Comparison of ENCODE assay signal across 25 cellular contexts in genomic region chr2:127893494-127893893, GRCh38. TPM values are rescaled to one million over a fixed set of nuclear protein-coding genes. Genes with fewer than 3 reads are reported as not detected.
DNase-seq lines count a peak whose midpoint lies in the region; ATAC-seq and TF ChIP-seq lines count a peak whose summit lies in the region.
"Had no signal": no experiment of that assay in that cellular context is flagged by ENCODE, and none has a peak within 500 bp of the region (broad histone marks: within the 10 kb centered on the region; RNA-seq: fewer than 3 reads in every experiment).

No MANE protein-coding gene starts in this region.

- no peaks in the 10 kb centered on the region for H3K27me3 ChIP-seq in right cardiac atrium (ENCODE audit: control insufficient read depth, insufficient read depth)
- no peaks in the 10 kb centered on the region for H3K27me3 ChIP-seq in neural progenitor cell
- H3K27me3 ChIP-seq: gastroesophageal sphincter, suprapubic skin, vagina had no signal

- CTCF ChIA-PET in WTC11 (lab: Charles Lee): interaction anchor here (1.0 kb wide), 2 partner anchors 12 to 15 kb away, joined by 4 read pairs; no protein-coding TSS in a partner anchor

- H3K27ac ChIP-seq in right cardiac atrium (ENCODE audit: low read length) (peak overlapping the region; percentile 76), neural progenitor cell (no peak overlapping the region)
- H3K27ac ChIP-seq: A549, gastroesophageal sphincter, RWPE1, SK-N-MC, suprapubic skin, vagina had no signal

- POLR2A ChIA-PET in WTC11 (lab: Charles Lee): no interaction called here

- TF ChIP-seq CTCF in WTC11 (IDR thresholded peaks at IDR 0.05) (no peak), neural progenitor cell (IDR thresholded peaks at IDR 0.05) (no peak), nephron progenitor cell (IDR thresholded peaks at IDR 0.05) (no peak)

- H3K9me3 Mint-ChIP-seq in WTC11 (peaks cover 8% of the 10 kb centered on the region; the same call in 1 of the 2 replicates), neural progenitor cell (no peaks in the 10 kb centered on the region), nephron progenitor cell (no peaks in the 10 kb centered on the region)
- H3K9me3 Mint-ChIP-seq: activated T-cell treated with anti-CD3 and anti-CD28 coated beads, Interleukin-2, amount 50 U/mL, for 4 hours had no signal

- DNase-seq in ELF-1 (ENCODE audit: low read depth, low spot score) (peak; percentile 50), WTC11 (ENCODE audit: low spot score) (peak; percentile 52), right cardiac atrium (no peak), neural progenitor cell (ENCODE audit: low spot score) (peak; percentile 21), HPDE6-E6E7 (ENCODE audit: extremely low spot score) (no peak), HuH-7.5 (ENCODE audit: low spot score) (no peak), nephron progenitor cell (no peak)
- DNase-seq: activated CD4-positive, alpha-beta T cell treated with anti-CD3 and anti-CD28 coated beads for 4 hours; activated gamma-delta T cell treated with Interleukin-2 at 50 U/mL for 16 hours; activated T-cell treated with anti-CD3 and anti-CD28 coated beads, Interleukin-2, amount 50 U/mL, for 4 hours; HCEC 1CT; mammary epithelial cell; NCI-H1417 treated with DMSO at 0.1 percent for 48 hours; NCI-H2081 treated with DMSO at 0.1 percent for 48 hours; NCI-H345; NCI-H774; stimulated activated naive CD4-positive, alpha-beta T cell; T-helper 17 cell had no signal

- no peaks in the 10 kb centered on the region for H3K9me3 ChIP-seq in right cardiac atrium (ENCODE audit: control insufficient read depth, low read length)
- H3K9me3 ChIP-seq in neural progenitor cell (ENCODE audit: low read depth): no peaks in the 10 kb centered on the region
- H3K9me3 ChIP-seq: A549, gastroesophageal sphincter, suprapubic skin, vagina had no signal

- H3K4me3 Mint-ChIP-seq in WTC11: no peak overlapping the region
- no peak overlapping the region for H3K4me3 Mint-ChIP-seq in neural progenitor cell
- no peak overlapping the region for H3K4me3 Mint-ChIP-seq in nephron progenitor cell
- H3K4me3 Mint-ChIP-seq: activated T-cell treated with anti-CD3 and anti-CD28 coated beads, Interleukin-2, amount 50 U/mL, for 4 hours had no signal

- peak overlapping the region; percentile 28 for H3K4me2 ChIP-seq in neural progenitor cell
- H3K4me2 ChIP-seq: A549 had no signal

- WGBS in right cardiac atrium: 57% methylated on average over 5 of the region's 5 CpGs

- H2AFZ ChIP-seq in neural progenitor cell (replicated peaks): peak overlapping the region; percentile 77

- H3K4me1 Mint-ChIP-seq in WTC11 (peaks cover 18% of the 10 kb centered on the region), neural progenitor cell (peaks cover 6% of the 10 kb centered on the region), nephron progenitor cell (peaks cover 5% of the 10 kb centered on the region)
- H3K4me1 Mint-ChIP-seq: T-helper 17 cell had no signal

- H3K27me3 Mint-ChIP-seq in WTC11 (ENCODE audit: low read depth) (no peaks in the 10 kb centered on the region), neural progenitor cell (ENCODE audit: insufficient read depth, low read depth) (no peaks in the 10 kb centered on the region), nephron progenitor cell (ENCODE audit: low read depth, poor library complexity) (peaks cover 3% of the 10 kb centered on the region)

- no peaks in the 10 kb centered on the region for H3F3A ChIP-seq in neural progenitor cell (ENCODE audit: low read depth)

- H3K4me3 ChIP-seq in right cardiac atrium (ENCODE audit: low read length) (no peak overlapping the region), neural progenitor cell (no peak overlapping the region)
- H3K4me3 ChIP-seq: A549, gastroesophageal sphincter, SK-N-MC, suprapubic skin, vagina had no signal

- H3K79me2 ChIP-seq in neural progenitor cell (ENCODE audit: low read depth): no peaks in the 10 kb centered on the region

- ATAC-seq in WTC11 (peak; percentile 87), right cardiac atrium (peak in 1 of 2 donors; percentile 38), HG02678 (IDR thresholded peaks at IDR 0.05; ENCODE audit: unreplicated experiment) (no peak)
- ATAC-seq: A549; activated T-cell treated with anti-CD3 and anti-CD28 coated beads, Interleukin-2, amount 50 U/mL, for 4 hours; gastroesophageal sphincter; T-helper 17 cell had no signal

- H3K36me3 Mint-ChIP-seq in WTC11 (peaks cover 4% of the 10 kb centered on the region; the same call in 1 of the 2 replicates), neural progenitor cell (peaks cover 4% of the 10 kb centered on the region), nephron progenitor cell (ENCODE audit: low read depth) (peaks cover 8% of the 10 kb centered on the region)

- intact Hi-C loops in right cardiac atrium (cut with DNase I): no loop called here

- H3K4me1 ChIP-seq in right cardiac atrium (ENCODE audit: control insufficient read depth, insufficient read depth, low read length) (peaks cover 2% of the 10 kb centered on the region), neural progenitor cell (peaks cover 7% of the 10 kb centered on the region)
- H3K4me1 ChIP-seq: suprapubic skin, vagina had no signal

- no peaks in the 10 kb centered on the region for H3K36me3 ChIP-seq in neural progenitor cell
- H3K36me3 ChIP-seq: gastroesophageal sphincter, suprapubic skin, vagina had no signal

- no peak overlapping the region for H3K27ac Mint-ChIP-seq in WTC11
- no peak overlapping the region for H3K27ac Mint-ChIP-seq in neural progenitor cell
- H3K27ac Mint-ChIP-seq in nephron progenitor cell: no peak overlapping the region
- H3K27ac Mint-ChIP-seq: T-helper 17 cell had no signal

- no peak overlapping the region for H3K9ac ChIP-seq in neural progenitor cell

- H4K20me1 ChIP-seq in neural progenitor cell (ENCODE audit: low read depth): no peaks in the 10 kb centered on the region

TF ChIP-seq in WTC11, 78 proteins besides CTCF, POLR2A, EP300 and RAD21:
- no peak for TF ChIP-seq SMAD4 (CRISPR knock-in tag; IDR thresholded peaks at IDR 0.05)

RNA-seq across cellular contexts. Expression of gene AMMECR1L, which starts 7.7 kb away (rescaled TPM):
- total RNA-seq in WTC11 (2021): 17.9 to 18.1 TPM (median 18.1 TPM) in 3 replicates
- 10 to 100 TPM in 3 of 4 donors, 1 to 10 TPM in 1; 9.8 to 12.1 (median 10.7) TPM for total RNA-seq in right cardiac atrium
- polyA plus RNA-seq in right cardiac atrium: 5.4 TPM
- 19.0 and 21.0 TPM in 2 replicates for total RNA-seq in neural progenitor cell (ENCODE audit: low replicate concordance)

RNA-seq across cellular contexts. Expression of gene POLR2D, which starts 35.5 kb away (rescaled TPM):
- total RNA-seq in WTC11 (2021) (74.8 to 76.8 TPM (median 75.4 TPM) in 3 replicates), right cardiac atrium (10 to 100 TPM; 16.1 to 22.1 (median 20.9) TPM), neural progenitor cell (ENCODE audit: low replicate concordance) (32.2 and 33.7 TPM in 2 replicates)
- 10.7 TPM for polyA plus RNA-seq in right cardiac atrium

Comparison
In these comparisons a context has a peak if more than half of its experiments do, and no peak if none do; other contexts are left out.
1. DNase-seq: peak in ELF-1 (single experiment), WTC11 (single experiment) and neural progenitor cell (single experiment); none in right cardiac atrium (0 of 3), HPDE6-E6E7 (single experiment), HuH-7.5 (single experiment) and nephron progenitor cell (single experiment).